In genomic region chr22:19566599-19567382, GRCh38 we compare ENCODE assay signal across 21 cellular contexts. TPM values are rescaled to one million over a fixed set of nuclear protein-coding genes. Genes with fewer than 3 reads are reported as not detected.
"Had no signal": no experiment of that assay in that cellular context is flagged by ENCODE, and none has a peak within 500 bp of the region (broad histone marks: within the 10 kb centered on the region; RNA-seq: fewer than 3 reads in every experiment).

No MANE protein-coding gene starts in this region.

- ATAC-seq: activated T-helper 17 cell treated with anti-CD3 and anti-CD28 coated beads, Interleukin-2, amount 50 U/mL, for 72 hours; effector memory CD8-positive, alpha-beta T cell had no signal

- H3K4me2 ChIP-seq: neural progenitor cell, SK-N-SH had no signal

- H3K27ac ChIP-seq: neural progenitor cell, parathyroid adenoma, right lobe of liver had no signal

- FAIRE-seq: astrocyte, keratinocyte had no signal

- H3K9me3 ChIP-seq: right lobe of liver, SK-N-SH, uterus had no signal

- H2AFZ ChIP-seq: neural progenitor cell, parathyroid adenoma had no signal

- H3K36me3 ChIP-seq: neural progenitor cell, right lobe of liver, uterus had no signal

- H3K9ac ChIP-seq: neural progenitor cell, parathyroid adenoma, SK-N-SH had no signal

- H3K79me2 ChIP-seq: parathyroid adenoma had no signal

- H3K4me3 ChIP-seq: neural progenitor cell, right lobe of liver, uterus had no signal

- H3K4me1 ChIP-seq: neural progenitor cell, parathyroid adenoma, right lobe of liver, uterus had no signal

- H3K27me3 ChIP-seq: neural progenitor cell, right lobe of liver, uterus had no signal

- DNase-seq: activated CD4-positive, alpha-beta T cell treated with anti-CD3 and anti-CD28 coated beads, Interleukin-2, amount 10 ng/mL, durations not matched to agents 7 days and 5 days; activated CD4-positive, CD25-positive, alpha-beta regulatory T cell; activated naive CD4-positive, alpha-beta T cell treated with anti-CD3 and anti-CD28 coated beads for 36 hours; activated T-cell treated with anti-CD3 and anti-CD28 coated beads for 4 hours; caudate nucleus; cortex of kidney; effector memory CD8-positive, alpha-beta T cell; head of caudate nucleus; midbrain; right lobe of liver; SK-N-SH; stimulated activated CD4-positive, alpha-beta T cell treated with anti-CD3 and anti-CD28 coated beads, Interleukin-2, amount 100 ng/mL, for 24 hours; stimulated activated naive CD4-positive, alpha-beta T cell had no signal

RNA-seq across cellular contexts. Expression of gene CLDN5, which starts 42.6 kb away (rescaled TPM):
- total RNA-seq: activated CD8-positive, alpha-beta memory T cell treated with anti-CD3 and anti-CD28 coated beads for 36 hours; astrocyte; fibroblast of villous mesenchyme had no signal
- polyA plus RNA-seq: keratinocyte, SK-N-SH had no signal
